ENCODE assay signal across 8 cellular contexts in the genomic region with DNA sequence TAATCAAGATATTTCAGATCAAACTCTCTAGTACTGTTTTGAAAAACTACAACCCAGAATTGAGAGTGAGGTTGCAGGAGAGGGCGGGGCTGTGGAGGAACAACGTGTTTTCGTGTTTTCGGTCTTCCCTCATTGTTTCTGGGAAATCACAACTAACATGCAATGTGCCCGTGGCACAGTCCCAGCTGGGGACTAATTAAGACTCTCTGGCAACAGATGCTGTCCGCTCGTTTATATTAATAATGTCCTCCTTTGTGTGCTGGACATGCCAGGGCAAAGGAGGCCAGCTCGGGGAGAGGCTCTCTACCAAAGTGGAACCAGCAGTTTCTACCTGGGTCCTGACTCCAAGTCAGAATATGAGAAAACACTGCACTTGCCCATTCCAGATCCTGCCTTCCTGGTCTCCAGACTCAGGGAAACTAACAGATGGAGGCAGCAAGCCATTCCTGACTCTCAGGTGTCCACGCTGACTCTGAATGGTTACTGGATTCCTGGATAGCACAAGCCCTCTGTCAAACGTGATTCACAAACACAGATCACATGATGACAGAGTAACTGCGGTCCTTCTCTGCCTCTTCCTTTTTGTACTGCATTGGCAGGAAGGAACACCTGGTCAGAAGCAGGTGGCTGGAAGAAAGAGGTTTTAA.
A peak's percentile ranks its signal among the peaks of the same experiment; 100 is the strongest.
DNase-seq lines count a peak whose midpoint lies in the region; TF ChIP-seq lines count a peak whose summit lies in the region.

No MANE protein-coding gene starts in this region.

- H3K27ac Mint-ChIP-seq in T-helper 1 cell treated with Interleukin-12 subunit alpha and Interleukin-12 subunit beta and Interleukin-4 antibody, amounts not matched to agents 30 μg/mL and 1 μg/mL, for 36 hours: peak overlapping the region; percentile 79

- H2BK120ac ChIP-seq in trophoblast cell (ENCODE audit: insufficient read depth, low read length, poor library complexity): peak overlapping the region; percentile 17

- H3K27me3 ChIP-seq in trophoblast cell (ENCODE audit: insufficient read depth, low read length) (no peaks in the 10 kb centered on the region), hepatocyte (no peaks in the 10 kb centered on the region)

- H3K79me1 ChIP-seq in trophoblast cell (ENCODE audit: low read length): no peaks in the 10 kb centered on the region

- H4K20me1 ChIP-seq in hepatocyte (ENCODE audit: insufficient read depth, poor library complexity, severe bottlenecking): no peaks in the 10 kb centered on the region

- no peaks in the 10 kb centered on the region for H3K9me3 Mint-ChIP-seq in T-helper 1 cell treated with Interleukin-12 subunit alpha and Interleukin-12 subunit beta and Interleukin-4 antibody, amounts not matched to agents 30 μg/mL and 1 μg/mL, for 36 hours

- H3K23ac ChIP-seq in trophoblast cell (ENCODE audit: low read length): no peak overlapping the region

- H3K9me2 ChIP-seq in hepatocyte (replicated peaks; ENCODE audit: insufficient read depth): no peaks in the 10 kb centered on the region

- H3K27me3 Mint-ChIP-seq in T-helper 1 cell treated with Interleukin-12 subunit alpha and Interleukin-12 subunit beta and Interleukin-4 antibody, amounts not matched to agents 30 μg/mL and 1 μg/mL, for 36 hours (ENCODE audit: low read depth): no peaks in the 10 kb centered on the region

- no peak overlapping the region for H3K4me2 ChIP-seq in trophoblast cell (ENCODE audit: low read length)
- H3K4me2 ChIP-seq in hepatocyte: no peak overlapping the region

- H3K9me3 ChIP-seq in trophoblast cell (ENCODE audit: insufficient read depth, low read depth, low read length) (no peaks in the 10 kb centered on the region), hepatocyte (ENCODE audit: low read depth) (no peaks in the 10 kb centered on the region)

- no CpG with 5 or more reads among the region's 11 CpGs for WGBS in trophoblast cell (ENCODE audit: extremely low coverage, insufficient coverage, insufficient read length)
- 75% methylated on average over 11 of the region's 11 CpGs for WGBS in hepatocyte (ENCODE audit: low lambda C conversion rate, missing lambda C conversion rate)

- peak overlapping the region; percentile 29 for H4K91ac ChIP-seq in trophoblast cell (ENCODE audit: low read depth, low read length)

- H2BK12ac ChIP-seq in trophoblast cell (ENCODE audit: low read length): no peak overlapping the region

- H3K4me3 Mint-ChIP-seq in T-helper 1 cell treated with Interleukin-12 subunit alpha and Interleukin-12 subunit beta and Interleukin-4 antibody, amounts not matched to agents 30 μg/mL and 1 μg/mL, for 36 hours: peak overlapping the region; percentile 57

- no peak for TF ChIP-seq CTCF in hepatocyte (IDR thresholded peaks at IDR 0.05; ENCODE audit: poor library complexity)

- H4K8ac ChIP-seq in trophoblast cell (ENCODE audit: low read depth, low read length): no peak overlapping the region

- no peak overlapping the region for H4K12ac ChIP-seq in trophoblast cell (ENCODE audit: low read depth, low read length)

- peaks cover 2% of the 10 kb centered on the region for H3K79me2 ChIP-seq in trophoblast cell (ENCODE audit: control insufficient read depth, insufficient read depth, low read length, poor library complexity)
- no peaks in the 10 kb centered on the region for H3K79me2 ChIP-seq in hepatocyte

- H3K27ac ChIP-seq in trophoblast cell (ENCODE audit: low read depth, low read length) (no peak overlapping the region), hepatocyte (no peak overlapping the region)

- H3K36me3 Mint-ChIP-seq in T-helper 1 cell treated with Interleukin-12 subunit alpha and Interleukin-12 subunit beta and Interleukin-4 antibody, amounts not matched to agents 30 μg/mL and 1 μg/mL, for 36 hours (ENCODE audit: low read depth): peaks cover 9% of the 10 kb centered on the region

- H3K9ac ChIP-seq in trophoblast cell (ENCODE audit: low read length): no peak overlapping the region

- peak; percentile 45 for DNase-seq in NCI-H2107 treated with DMSO at 0.1 percent for 48 hours (lab: John Stamatoyannopoulos, UW; ENCODE audit: unreplicated experiment)
- no peak for DNase-seq in NCI-H2107 (lab: John Stamatoyannopoulos, UW)
- peak; percentile 3 for DNase-seq in cerebellum (ENCODE audit: low spot score)
- DNase-seq in trophoblast cell: peak; percentile 35 to 36
- no peak for DNase-seq in cortex of kidney (lab: John Stamatoyannopoulos, UW)
- DNase-seq in hepatocyte (ENCODE audit: low spot score): no peak
- no peak for DNase-seq in superior temporal gyrus (ENCODE audit: extremely low spot score)

- H3K18ac ChIP-seq in trophoblast cell (ENCODE audit: low read length): no peak overlapping the region

- H3K4me3 ChIP-seq in trophoblast cell (ENCODE audit: low read depth, low read length): no peak overlapping the region
- no peak overlapping the region for H3K4me3 ChIP-seq in hepatocyte

- H3K14ac ChIP-seq in trophoblast cell (ENCODE audit: low read length): no peak overlapping the region

- peaks cover 0 to 4% of the 10 kb centered on the region in 2 experiments for H3K4me1 ChIP-seq in trophoblast cell (ENCODE audit: control insufficient read depth in 1 of 2, insufficient read depth in 2 of 2, low read length in 2 of 2)
- no peaks in the 10 kb centered on the region for H3K4me1 ChIP-seq in hepatocyte (ENCODE audit: insufficient read depth)

- H3K36me3 ChIP-seq in trophoblast cell (ENCODE audit: control insufficient read depth in 1 of 2, insufficient read depth in 2 of 2, low read length in 2 of 2) (no peaks in the 10 kb centered on the region), hepatocyte (replicated peaks; ENCODE audit: insufficient read depth, low read depth) (no peaks in the 10 kb centered on the region)

- H2BK5ac ChIP-seq in trophoblast cell (ENCODE audit: low read depth, low read length, poor library complexity): no peak overlapping the region

- H3K4me1 Mint-ChIP-seq in T-helper 1 cell treated with Interleukin-12 subunit alpha and Interleukin-12 subunit beta and Interleukin-4 antibody, amounts not matched to agents 30 μg/mL and 1 μg/mL, for 36 hours (ENCODE audit: low read depth): peaks cover 72% of the 10 kb centered on the region

- H3K4ac ChIP-seq in trophoblast cell (ENCODE audit: low read depth, low read length): no peak overlapping the region

- no peak overlapping the region for H2AK5ac ChIP-seq in trophoblast cell (ENCODE audit: low read length)

- no peak overlapping the region for H2AFZ ChIP-seq in trophoblast cell (ENCODE audit: insufficient read depth, low read length, poor library complexity)
- H2AFZ ChIP-seq in hepatocyte: no peak overlapping the region

Comparison
In these comparisons a context has a peak if more than half of its experiments do, and no peak if none do; other contexts are left out.
1. DNase-seq: peak in NCI-H2107 treated with DMSO at 0.1 percent for 48 hours (single experiment), cerebellum (single experiment) and trophoblast cell (2 of 2); none in NCI-H2107 (single experiment), cortex of kidney (single experiment), hepatocyte (single experiment) and superior temporal gyrus (single experiment).